ENCODE assay signal across 1 cellular context in genomic region chr13:106416645-106417044, GRCh38.
TF ChIP-seq lines count a peak whose summit lies in the region.

No MANE protein-coding gene starts in this region.

TF ChIP-seq in HCT116, 20 proteins besides CTCF, POLR2A, EP300 and RAD21 (continued from another document):
- TF ChIP-seq ATF3 (IDR thresholded peaks at IDR 0.05) = no peak
- TF ChIP-seq EGR1 (IDR thresholded peaks at IDR 0.05; ENCODE audit: low read depth) = no peak
